ENCODE assay signal across 10 cellular contexts in genomic region chr4:168853770-168854169, GRCh38.
A peak's percentile ranks its signal among the peaks of the same experiment; 100 is the strongest.
DNase-seq lines count a peak whose midpoint lies in the region; ATAC-seq and TF ChIP-seq lines count a peak whose summit lies in the region.
"Had no signal": no experiment of that assay in that cellular context is flagged by ENCODE, and none has a peak within 500 bp of the region (broad histone marks: within the 10 kb centered on the region; RNA-seq: fewer than 3 reads in every experiment).

No MANE protein-coding gene starts in this region.

- peak overlapping the region in 1 of 7 donors; percentile 61 for H3K27ac Mint-ChIP-seq in CD4-positive, alpha-beta memory T cell
- H3K27ac Mint-ChIP-seq: activated naive CD4-positive, alpha-beta T cell treated with anti-CD3 and anti-CD28 coated beads, Interleukin-2, amount 50 U/mL, for 24 hours had no signal

- POLR2A ChIA-PET in CD4-positive, alpha-beta memory T cell (lab: Charles Lee; ENCODE audit: partially characterized antibody): no interaction called here

- H3K4me1 ChIP-seq in lower lobe of right lung: peaks cover 57% of the 10 kb centered on the region
- no peaks in the 10 kb centered on the region for H3K4me1 ChIP-seq in CD4-positive, alpha-beta memory T cell (ENCODE audit: insufficient read depth, low read length)

- H3K27me3 Mint-ChIP-seq in CD4-positive, alpha-beta memory T cell: peaks cover 0 to 9% of the 10 kb centered on the region in 2 donors

- CTCF ChIA-PET in CD4-positive, alpha-beta memory T cell (lab: Charles Lee; ENCODE audit: partially characterized antibody): no interaction called here

- H3K4me3 Mint-ChIP-seq in CD4-positive, alpha-beta memory T cell: no peak overlapping the region
- H3K4me3 Mint-ChIP-seq: activated naive CD4-positive, alpha-beta T cell treated with anti-CD3 and anti-CD28 coated beads, Interleukin-2, amount 50 U/mL, for 24 hours had no signal

- ATAC-seq in GM21360 (IDR thresholded peaks at IDR 0.05; ENCODE audit: unreplicated experiment): peak; percentile 82
- peak; percentile 51 for ATAC-seq in HG03378 (IDR thresholded peaks at IDR 0.05; ENCODE audit: unreplicated experiment)
- peak; percentile 36 to 64 for ATAC-seq in lower lobe of right lung
- no peak for ATAC-seq in omental fat pad (ENCODE audit: low FRiP score)

- DNase-seq in GM06990 (ENCODE audit: extremely low read depth, insufficient read length): peak; percentile 28
- DNase-seq in lower lobe of right lung: no peak
- DNase-seq in globus pallidus (ENCODE audit: low spot score): no peak
- no peak for DNase-seq in medulla oblongata (ENCODE audit: extremely low spot score)
- no peak for DNase-seq in omental fat pad (ENCODE audit: low spot score)
- DNase-seq in CD4-positive, alpha-beta memory T cell: no peak
- DNase-seq: SHP77 treated with DMSO at 0.1 percent for 48 hours had no signal

- H3K36me3 ChIP-seq in GM06990 (ENCODE audit: control insufficient read depth, insufficient read depth, low read length): no peaks in the 10 kb centered on the region
- H3K36me3 ChIP-seq in lower lobe of right lung: peaks cover 5% of the 10 kb centered on the region
- H3K36me3 ChIP-seq in CD4-positive, alpha-beta memory T cell (ENCODE audit: insufficient read depth, low read length): no peaks in the 10 kb centered on the region

- no peaks in the 10 kb centered on the region for H3K36me3 Mint-ChIP-seq in CD4-positive, alpha-beta memory T cell
- H3K36me3 Mint-ChIP-seq: activated naive CD4-positive, alpha-beta T cell treated with anti-CD3 and anti-CD28 coated beads, Interleukin-2, amount 50 U/mL, for 24 hours had no signal

- intact Hi-C loops in lower lobe of right lung (cut with DNase I): no loop called here
- intact Hi-C loops in CD4-positive, alpha-beta memory T cell (cut with micrococcal nuclease): no loop called here

- TF ChIP-seq CTCF in GM06990 (IDR thresholded peaks at IDR 0.05; ENCODE audit: insufficient read depth, low read length, poor library complexity, severe bottlenecking) (no peak), lower lobe of right lung (IDR thresholded peaks at IDR 0.05) (no peak), omental fat pad (IDR thresholded peaks at IDR 0.05) (no peak)

- no peak overlapping the region for H3K4me3 ChIP-seq in GM06990 (replicated peaks; ENCODE audit: low read depth, low read length)
- H3K4me3 ChIP-seq in lower lobe of right lung: no peak overlapping the region
- no peak overlapping the region for H3K4me3 ChIP-seq in CD4-positive, alpha-beta memory T cell (ENCODE audit: low read length in 2 of 2)

- peaks cover 0 to 9% (median 6%) of the 10 kb centered on the region in 4 donors for H3K4me1 Mint-ChIP-seq in CD4-positive, alpha-beta memory T cell

- no peaks in the 10 kb centered on the region for H3K27me3 ChIP-seq in GM06990 (replicated peaks; ENCODE audit: control insufficient read depth, insufficient read depth, low read length)
- no peaks in the 10 kb centered on the region for H3K27me3 ChIP-seq in lower lobe of right lung (ENCODE audit: low read depth)
- no peaks in the 10 kb centered on the region for H3K27me3 ChIP-seq in CD4-positive, alpha-beta memory T cell (ENCODE audit: insufficient read depth, low read length)

- H3K27ac ChIP-seq in lower lobe of right lung: peak overlapping the region; percentile 41
- H3K27ac ChIP-seq in CD4-positive, alpha-beta memory T cell (ENCODE audit: low read depth, low read length): no peak overlapping the region

- no peaks in the 10 kb centered on the region for H3K9me3 ChIP-seq in lower lobe of right lung
- H3K9me3 ChIP-seq in CD4-positive, alpha-beta memory T cell (ENCODE audit: control insufficient read depth in 1 of 2, low read length in 2 of 2): no peaks in the 10 kb centered on the region

- H3K9me3 Mint-ChIP-seq in CD4-positive, alpha-beta memory T cell: peaks cover 0 to 3% (median 0%) of the 10 kb centered on the region in 8 donors
- H3K9me3 Mint-ChIP-seq: activated naive CD4-positive, alpha-beta T cell treated with anti-CD3 and anti-CD28 coated beads, Interleukin-2, amount 50 U/mL, for 24 hours had no signal
